8 cellular contexts compared by ENCODE assay signal in genomic region chr10:87816163-87816841, GRCh38. TPM values are rescaled to one million over a fixed set of nuclear protein-coding genes. Genes with fewer than 3 reads are reported as not detected.
DNase-seq lines count a peak whose midpoint lies in the region; ATAC-seq and TF ChIP-seq lines count a peak whose summit lies in the region.

No MANE protein-coding gene starts in this region.

- no peaks in the 10 kb centered on the region for H3K27me3 Mint-ChIP-seq in activated T-cell treated with anti-CD3 and anti-CD28 coated beads, Interleukin-2, amount 50 U/mL, for 4 hours (ENCODE audit: low read depth)
- H3K27me3 Mint-ChIP-seq in endothelial cell (ENCODE audit: unreplicated experiment): no peaks in the 10 kb centered on the region

- peak overlapping the region; percentile 91 for H3K4me3 ChIP-seq in OCI-LY1 (ENCODE audit: low read depth, low read length, poor library complexity, severe bottlenecking)
- H3K4me3 ChIP-seq in skeletal muscle tissue (ENCODE audit: low read length in 3 of 3): peak overlapping the region in 2 of 3 donors; percentile 82 to 98

- H2AFZ ChIP-seq in OCI-LY1 (ENCODE audit: low read length): no peak overlapping the region

- H3K4me3 Mint-ChIP-seq in activated T-cell treated with anti-CD3 and anti-CD28 coated beads, Interleukin-2, amount 50 U/mL, for 4 hours: peak overlapping the region; percentile 92
- H3K4me3 Mint-ChIP-seq in endothelial cell (ENCODE audit: unreplicated experiment): peak overlapping the region; percentile 70

- H4K20me1 ChIP-seq in OCI-LY1 (ENCODE audit: insufficient read depth, low read length): no peaks in the 10 kb centered on the region

- H3K9ac ChIP-seq in OCI-LY1 (ENCODE audit: low read length) (peak overlapping the region; percentile 82; the same call in 1 of the 2 replicates), skeletal muscle tissue (ENCODE audit: low read depth in 1 of 3, low read length in 3 of 3) (no peak overlapping the region)

- in situ Hi-C loops in GM13977 (cut with MboI; ENCODE audit: low pct_unique_long_range_greater_than_20kb, low sequenced_read_pairs, unreplicated experiment): no loop called here

- H3K4me1 ChIP-seq in OCI-LY1 (ENCODE audit: insufficient read depth, low read length, severe bottlenecking) (peaks cover 34% of the 10 kb centered on the region), skeletal muscle tissue (ENCODE audit: control insufficient read depth in 3 of 3, insufficient read depth in 3 of 3, low read length in 3 of 3) (peaks cover 10 to 25% (median 16%) of the 10 kb centered on the region in 3 donors)

- no peaks in the 10 kb centered on the region for H3K9me3 Mint-ChIP-seq in activated T-cell treated with anti-CD3 and anti-CD28 coated beads, Interleukin-2, amount 50 U/mL, for 4 hours
- no peaks in the 10 kb centered on the region for H3K9me3 Mint-ChIP-seq in endothelial cell (ENCODE audit: unreplicated experiment)

- peaks cover 39% of the 10 kb centered on the region for H3K79me2 ChIP-seq in OCI-LY1 (ENCODE audit: insufficient read depth, low read length)

- H3K36me3 Mint-ChIP-seq in activated T-cell treated with anti-CD3 and anti-CD28 coated beads, Interleukin-2, amount 50 U/mL, for 4 hours (ENCODE audit: insufficient read depth): peaks cover 10% of the 10 kb centered on the region
- peaks cover 8% of the 10 kb centered on the region for H3K36me3 Mint-ChIP-seq in endothelial cell (ENCODE audit: low read depth, unreplicated experiment)

- no peak for DNase-seq in activated T-cell treated with anti-CD3 and anti-CD28 coated beads, Interleukin-2, amount 50 U/mL, for 4 hours
- DNase-seq in activated T-cell treated with anti-CD3 and anti-CD28 coated beads, Interleukin-2, amount 50 U/mL, for 48 hours: no peak
- DNase-seq in endothelial cell (ENCODE audit: low spot score) (no peak), GM13977 (ENCODE audit: low spot score) (no peak)

- H3K36me3 ChIP-seq in OCI-LY1 (ENCODE audit: insufficient read depth, low read length) (peaks cover 29% of the 10 kb centered on the region), skeletal muscle tissue (ENCODE audit: control insufficient read depth in 3 of 3, insufficient read depth in 3 of 3, low read length in 3 of 3) (peaks cover 0 to 3% (median 3%) of the 10 kb centered on the region in 3 donors)

- no peaks in the 10 kb centered on the region for H3K9me3 ChIP-seq in OCI-LY1 (ENCODE audit: low read length)
- H3K9me3 ChIP-seq in skeletal muscle tissue (ENCODE audit: control insufficient read depth in 3 of 3, low read length in 3 of 3): no peaks in the 10 kb centered on the region

- peak overlapping the region; percentile 55 for H3K27ac Mint-ChIP-seq in endothelial cell (ENCODE audit: unreplicated experiment)

- no peaks in the 10 kb centered on the region for H3K27me3 ChIP-seq in OCI-LY1 (ENCODE audit: insufficient read depth, low read length)
- no peaks in the 10 kb centered on the region for H3K27me3 ChIP-seq in skeletal muscle tissue (ENCODE audit: control insufficient read depth in 3 of 3, insufficient read depth in 3 of 3, low read length in 3 of 3)

- H3K9me2 ChIP-seq in OCI-LY1 (ENCODE audit: low read depth, low read length): no peaks in the 10 kb centered on the region

- H3K4me1 Mint-ChIP-seq in activated T-cell treated with anti-CD3 and anti-CD28 coated beads, Interleukin-2, amount 50 U/mL, for 4 hours (ENCODE audit: low read depth): peaks cover 39% of the 10 kb centered on the region
- H3K4me1 Mint-ChIP-seq in endothelial cell (ENCODE audit: unreplicated experiment): peaks cover 22% of the 10 kb centered on the region

- ATAC-seq in activated T-cell treated with anti-CD3 and anti-CD28 coated beads, Interleukin-2, amount 50 U/mL, for 4 hours: no peak
- ATAC-seq in GM21529 (IDR thresholded peaks at IDR 0.05; ENCODE audit: unreplicated experiment) (no peak), HG03565 (IDR thresholded peaks at IDR 0.05; ENCODE audit: unreplicated experiment) (no peak)

- TF ChIP-seq CTCF in OCI-LY1 (IDR thresholded peaks at IDR 0.05; ENCODE audit: low read length): no peak
- TF ChIP-seq CTCF in endothelial cell (IDR thresholded peaks at IDR 0.05; ENCODE audit: unreplicated experiment): peak; percentile 52
- TF ChIP-seq CTCF in GM13977 (IDR thresholded peaks at IDR 0.05; ENCODE audit: extremely low read depth, insufficient read depth, missing control alignments): no peak

- no peaks in the 10 kb centered on the region for H3F3A ChIP-seq in OCI-LY1 (ENCODE audit: insufficient read depth, low read length)

- H3K27ac ChIP-seq in OCI-LY1 (ENCODE audit: low read depth, low read length, poor library complexity, severe bottlenecking): no peak overlapping the region
- no peak overlapping the region for H3K27ac ChIP-seq in skeletal muscle tissue (ENCODE audit: low read depth, low read length)

- H3K4me2 ChIP-seq in OCI-LY1 (ENCODE audit: low read length): peak overlapping the region; percentile 88

RNA-seq across cellular contexts. Expression of gene ATAD1, which starts 1.7 kb away (rescaled TPM):
- total RNA-seq in activated T-cell treated with anti-CD3 and anti-CD28 coated beads, Interleukin-2, amount 50 U/mL, for 4 hours: 10 to 100 TPM; 52.2 to 61.1 (median 52.5) TPM
- total RNA-seq in endothelial cell (ENCODE audit: unreplicated experiment) (38.0 TPM), skeletal muscle tissue (20.4 TPM)

RNA-seq across cellular contexts. Expression of gene KLLN, which starts 47.0 kb away (rescaled TPM):
- total RNA-seq in activated T-cell treated with anti-CD3 and anti-CD28 coated beads, Interleukin-2, amount 50 U/mL, for 4 hours: under 1 TPM; 0.32 to 0.43 (median 0.35) TPM
- total RNA-seq in endothelial cell (ENCODE audit: unreplicated experiment) (0.74 TPM), skeletal muscle tissue (under 0.01 TPM)

RNA-seq across cellular contexts. Expression of gene PTEN, which starts 47.1 kb away (rescaled TPM):
- total RNA-seq in activated T-cell treated with anti-CD3 and anti-CD28 coated beads, Interleukin-2, amount 50 U/mL, for 4 hours: 10 to 100 TPM; 32.8 to 37.2 (median 35.5) TPM
- total RNA-seq in endothelial cell (ENCODE audit: unreplicated experiment) (71.0 TPM), skeletal muscle tissue (76.2 TPM)
